Comparison of ENCODE assay signal across 26 cellular contexts in the genomic region with DNA sequence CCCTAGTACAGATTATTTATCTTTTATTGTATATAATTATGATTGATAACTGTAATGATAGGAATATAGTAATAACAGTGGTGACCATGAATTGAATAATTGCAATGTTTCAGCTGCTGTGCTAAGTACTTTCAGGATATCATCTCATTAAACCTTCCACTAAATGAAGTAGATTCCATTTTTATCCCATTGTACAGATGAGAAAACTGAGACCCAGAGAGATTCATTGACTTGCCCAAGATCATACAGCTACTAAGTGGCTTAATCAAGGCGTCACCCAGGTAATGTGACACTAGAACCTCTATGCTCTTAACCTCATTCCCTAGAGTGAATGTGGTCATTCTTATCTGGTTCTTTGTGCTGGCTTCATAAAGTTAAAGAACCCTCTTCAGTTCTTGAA.
"Had no signal": no experiment of that assay in that cellular context is flagged by ENCODE, and none has a peak within 500 bp of the region (broad histone marks: within the 10 kb centered on the region; RNA-seq: fewer than 3 reads in every experiment).

No MANE protein-coding gene starts in this region.

- H3K9me3 ChIP-seq: stomach, suprapubic skin, testis, thoracic aorta, thyroid gland, tibial artery, transverse colon, upper lobe of left lung, upper lobe of right lung, uterus, vagina had no signal

- H3K27ac ChIP-seq: stomach, suprapubic skin, testis, thoracic aorta, thyroid gland, tibial artery, tibial nerve, transverse colon, upper lobe of right lung, uterus, vagina had no signal

- ATAC-seq: stimulated activated effector memory CD8-positive, alpha-beta T cell treated with anti-CD3 and anti-CD28 coated beads, Interleukin-12 subunit alpha, Interleukin-12 subunit beta, amount 100 ng/mL, for 72 hours; stimulated activated memory B cell treated with anti-CD40 and anti-IgM and Interleukin-4, amounts not matched to agents 10 μg/mL and 1 μg/mL and 100 μg/mL, for 72 hours; stimulated activated naive B cell treated with anti-CD40 and anti-IgM and Interleukin-4, amounts not matched to agents 10 μg/mL and 1 μg/mL and 100 μg/mL, for 72 hours; stimulated activated naive CD8-positive, alpha-beta T cell treated with anti-CD3 and anti-CD28 coated beads, Interleukin-15, amount 100 ng/mL, for 72 hours; stimulated activated naive CD8-positive, alpha-beta T cell treated with anti-CD3 and anti-CD28 coated beads, Interleukin-15, Interleukin-2, amounts not matched to agents 100 U/mL and 50 U/mL, for 24 hours; upper lobe of right lung had no signal

- H3K4me3 ChIP-seq: stomach, suprapubic skin, testis, thoracic aorta, thyroid gland, tibial artery, tibial nerve, transverse colon, upper lobe of left lung, upper lobe of right lung, uterus, vagina had no signal

- H3K36me3 ChIP-seq: stomach, suprapubic skin, thoracic aorta, thyroid gland, transverse colon, upper lobe of left lung, upper lobe of right lung, uterus, vagina had no signal

- H3K27me3 ChIP-seq: stomach, suprapubic skin, testis, thyroid gland, tibial artery, tibial nerve, transverse colon, upper lobe of left lung, upper lobe of right lung, uterus, vagina had no signal

- DNase-seq: stimulated activated CD4-positive, alpha-beta T cell treated with anti-CD3 and anti-CD28 coated beads, Interleukin-2, amount 100 ng/mL, for 48 hours; stimulated activated CD4-positive, alpha-beta T cell treated with anti-CD3 and anti-CD28 coated beads, Interleukin-4, amount 100 ng/mL, for 1 hour; stimulated activated CD4-positive, alpha-beta T cell treated with anti-CD3 and anti-CD28 coated beads, Interleukin-4, amount 100 ng/mL, for 24 hours; stimulated activated CD4-positive, alpha-beta T cell treated with anti-CD3 and anti-CD28 coated beads, Interleukin-4, amount 100 ng/mL, for 4 hours; stimulated activated CD8-positive, alpha-beta memory T cell treated with anti-CD3 and anti-CD28 coated beads, Interleukin-4, amount 100 ng/mL, for 48 hours; stimulated activated naive B cell treated with anti-CD40 and anti-IgM and Interleukin-4, amounts not matched to agents 10 μg/mL and 1 μg/mL and 100 μg/mL, for 72 hours; stimulated activated naive CD4-positive, alpha-beta T cell; stimulated activated naive CD4-positive, alpha-beta T cell treated with Interleukin-2 at 50 U/mL for 16 hours; stimulated activated naive CD8-positive, alpha-beta T cell treated with anti-CD3 and anti-CD28 coated beads, Interleukin-15, amount 100 ng/mL, for 72 hours; stimulated activated naive CD8-positive, alpha-beta T cell treated with anti-CD3 and anti-CD28 coated beads, Interleukin-15, Interleukin-2, amounts not matched to agents 100 U/mL and 50 U/mL, for 24 hours; stomach; substantia nigra; testis; thyroid gland; tibial artery; transverse colon; trophoblast cell; upper lobe of left lung; upper lobe of right lung; uterus had no signal

- H3K4me1 ChIP-seq: testis, uterus, vagina had no signal
